8 cellular contexts compared by ENCODE assay signal in the genomic region with DNA sequence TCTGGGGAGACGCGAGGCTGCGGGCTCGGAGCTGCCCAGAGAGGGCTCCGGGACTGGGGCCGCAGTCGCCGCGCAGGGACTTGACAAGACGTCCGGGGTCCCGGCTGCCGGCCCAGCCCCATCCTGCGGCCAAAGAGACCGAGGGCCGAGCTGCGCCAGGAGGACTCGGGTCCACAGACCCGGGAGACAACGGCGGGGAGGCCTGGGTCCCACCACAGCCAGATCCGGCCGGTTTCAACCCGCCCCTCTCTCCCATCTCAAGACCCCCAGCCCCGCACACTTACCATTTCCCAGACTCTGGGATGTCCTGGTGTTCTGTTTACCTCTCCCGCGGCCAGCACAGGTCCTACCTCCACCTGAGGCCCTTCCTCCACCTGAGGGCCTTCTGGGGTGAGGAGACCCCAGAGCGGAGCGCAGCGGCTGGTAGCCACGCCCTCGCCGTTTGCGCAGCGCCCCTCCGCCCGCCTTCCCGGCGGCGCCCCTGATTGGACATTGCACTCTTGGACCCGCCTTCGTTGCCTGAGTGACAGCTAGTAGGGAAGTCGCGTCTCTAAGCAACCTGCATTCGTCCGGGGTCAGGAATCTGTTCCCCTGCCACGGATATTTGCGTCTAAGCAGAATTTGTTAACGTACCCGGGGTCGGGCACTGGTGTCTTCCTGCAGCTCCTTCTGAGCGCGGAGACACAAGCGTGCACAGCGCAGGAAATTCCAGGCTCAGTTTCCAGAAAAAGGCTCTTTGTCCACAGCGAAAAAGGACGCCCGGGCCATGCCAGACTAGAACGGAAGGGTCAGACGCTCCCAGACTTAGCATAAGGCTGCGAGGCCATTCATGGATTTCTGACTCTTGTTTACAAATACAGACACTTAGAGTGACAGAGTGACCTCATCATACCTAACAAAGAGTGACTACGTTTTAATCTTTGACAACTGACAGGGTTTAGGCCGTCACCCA. TPM values are rescaled to one million over a fixed set of nuclear protein-coding genes. Genes with fewer than 3 reads are reported as not detected.
DNase-seq lines count a peak whose midpoint lies in the region; ATAC-seq and TF ChIP-seq lines count a peak whose summit lies in the region.

A gene (minus strand): TSS at position 446 of the 952 bp plus-strand sequence. CDS start 159 bp downstream, at position 287.

- no peaks in the 10 kb centered on the region for H3K9me3 Mint-ChIP-seq in natural killer cell
- H3K9me3 Mint-ChIP-seq in stimulated activated naive B cell treated with anti-CD40 and anti-IgM and Interleukin-4, amounts not matched to agents 10 μg/mL and 1 μg/mL and 100 μg/mL, for 72 hours: no peaks in the 10 kb centered on the region

- H3K27me3 Mint-ChIP-seq in natural killer cell (ENCODE audit: low read depth in 2 of 2): no peaks in the 10 kb centered on the region
- H3K27me3 Mint-ChIP-seq in stimulated activated naive B cell treated with anti-CD40 and anti-IgM and Interleukin-4, amounts not matched to agents 10 μg/mL and 1 μg/mL and 100 μg/mL, for 72 hours: no peaks in the 10 kb centered on the region

- intact Hi-C loops in natural killer cell (cut with micrococcal nuclease): loop anchor here (1.0 kb wide), 2 partner anchors 11 to 43 kb away; a partner anchor contains a TSS

- H3K4me1 Mint-ChIP-seq in natural killer cell: peaks cover 23 to 31% of the 10 kb centered on the region in 2 donors
- H3K4me1 Mint-ChIP-seq in stimulated activated naive B cell treated with anti-CD40 and anti-IgM and Interleukin-4, amounts not matched to agents 10 μg/mL and 1 μg/mL and 100 μg/mL, for 72 hours: peaks cover 20 to 36% of the 10 kb centered on the region in 2 donors

- no peaks in the 10 kb centered on the region for H3K36me3 Mint-ChIP-seq in natural killer cell
- peaks cover 0 to 3% of the 10 kb centered on the region in 2 donors for H3K36me3 Mint-ChIP-seq in stimulated activated naive B cell treated with anti-CD40 and anti-IgM and Interleukin-4, amounts not matched to agents 10 μg/mL and 1 μg/mL and 100 μg/mL, for 72 hours

- DNase-seq in DMS 273 treated with DMSO at 0.1 percent for 48 hours (lab: John Stamatoyannopoulos, UW): peak; percentile 78
- peak; percentile 86 for DNase-seq in RKO (ENCODE audit: low spot score)
- DNase-seq in activated T-helper 9 cell treated with anti-CD3 and anti-CD28 coated beads, Interleukin-2, amount 50 U/mL, for 16 hours (ENCODE audit: low read depth): peak; percentile 83
- DNase-seq in fibroblast of pulmonary artery (ENCODE audit: low read depth): peak; percentile 85
- peak; percentile 89 for DNase-seq in natural killer cell
- peak; percentile 86 for DNase-seq in stimulated activated naive B cell treated with anti-CD40 and anti-IgM and Interleukin-4, amounts not matched to agents 10 μg/mL and 1 μg/mL and 100 μg/mL, for 72 hours

- H3K4me3 Mint-ChIP-seq in natural killer cell: peak within 1 kb of the TSS; percentile 94
- peak within 1 kb of the TSS; percentile 93 to 100 for H3K4me3 Mint-ChIP-seq in stimulated activated naive B cell treated with anti-CD40 and anti-IgM and Interleukin-4, amounts not matched to agents 10 μg/mL and 1 μg/mL and 100 μg/mL, for 72 hours

- no peak for TF ChIP-seq RAD21 in Ishikawa (IDR thresholded peaks at IDR 0.05; ENCODE audit: low read depth)

- H3K27ac Mint-ChIP-seq in natural killer cell: peak within 1 kb of the TSS; percentile 83 to 96
- H3K27ac Mint-ChIP-seq in stimulated activated naive B cell treated with anti-CD40 and anti-IgM and Interleukin-4, amounts not matched to agents 10 μg/mL and 1 μg/mL and 100 μg/mL, for 72 hours: peak within 1 kb of the TSS; percentile 92

- no peak for TF ChIP-seq CTCF in fibroblast of pulmonary artery (IDR thresholded peaks at IDR 0.05; ENCODE audit: low read length, missing control alignments)
- no peak for TF ChIP-seq CTCF in natural killer cell (IDR thresholded peaks at IDR 0.05)

- no peak for TF ChIP-seq EP300 in Ishikawa (IDR thresholded peaks at IDR 0.05; ENCODE audit: borderline replicate concordance)

- H3K4me3 ChIP-seq in fibroblast of pulmonary artery (replicated peaks; ENCODE audit: low read depth, low read length): peak within 1 kb of the TSS; percentile 97

- peak; percentile 90 for ATAC-seq in GM21447 (IDR thresholded peaks at IDR 0.05; ENCODE audit: unreplicated experiment)
- peak; percentile 97 to 98 (median 97) for ATAC-seq in natural killer cell
- ATAC-seq in stimulated activated naive B cell treated with anti-CD40 and anti-IgM and Interleukin-4, amounts not matched to agents 10 μg/mL and 1 μg/mL and 100 μg/mL, for 72 hours (replicated peaks): peak; percentile 96 to 98

TF ChIP-seq in Ishikawa, 13 proteins besides CTCF, POLR2A, EP300 and RAD21:
- TF ChIP-seq CEBPB (IDR thresholded peaks at IDR 0.05): no peak
- TF ChIP-seq ZBTB7A (IDR thresholded peaks at IDR 0.05; ENCODE audit: low read depth): peak; percentile 97; the same call in 1 of the 2 replicates
- TF ChIP-seq, protein P1, sequence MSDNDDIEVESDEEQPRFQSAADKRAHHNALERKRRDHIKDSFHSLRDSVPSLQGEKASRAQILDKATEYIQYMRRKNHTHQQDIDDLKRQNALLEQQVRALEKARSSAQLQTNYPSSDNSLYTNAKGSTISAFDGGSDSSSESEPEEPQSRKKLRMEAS (IDR thresholded peaks at IDR 0.05): peak; percentile 19; the same call in 1 of the 2 replicates
- no peak for TF ChIP-seq FOXM1 (IDR thresholded peaks at IDR 0.05; ENCODE audit: borderline replicate concordance, low read depth)
- no peak for TF ChIP-seq YY1 (IDR thresholded peaks at IDR 0.05; ENCODE audit: low read depth)
- TF ChIP-seq NFIC (IDR thresholded peaks at IDR 0.05): no peak
- no peak for TF ChIP-seq EGR1 (IDR thresholded peaks at IDR 0.05)
- TF ChIP-seq TAF1 (IDR thresholded peaks at IDR 0.05; ENCODE audit: low read depth): peak; percentile 70
- TF ChIP-seq, protein P2, sequence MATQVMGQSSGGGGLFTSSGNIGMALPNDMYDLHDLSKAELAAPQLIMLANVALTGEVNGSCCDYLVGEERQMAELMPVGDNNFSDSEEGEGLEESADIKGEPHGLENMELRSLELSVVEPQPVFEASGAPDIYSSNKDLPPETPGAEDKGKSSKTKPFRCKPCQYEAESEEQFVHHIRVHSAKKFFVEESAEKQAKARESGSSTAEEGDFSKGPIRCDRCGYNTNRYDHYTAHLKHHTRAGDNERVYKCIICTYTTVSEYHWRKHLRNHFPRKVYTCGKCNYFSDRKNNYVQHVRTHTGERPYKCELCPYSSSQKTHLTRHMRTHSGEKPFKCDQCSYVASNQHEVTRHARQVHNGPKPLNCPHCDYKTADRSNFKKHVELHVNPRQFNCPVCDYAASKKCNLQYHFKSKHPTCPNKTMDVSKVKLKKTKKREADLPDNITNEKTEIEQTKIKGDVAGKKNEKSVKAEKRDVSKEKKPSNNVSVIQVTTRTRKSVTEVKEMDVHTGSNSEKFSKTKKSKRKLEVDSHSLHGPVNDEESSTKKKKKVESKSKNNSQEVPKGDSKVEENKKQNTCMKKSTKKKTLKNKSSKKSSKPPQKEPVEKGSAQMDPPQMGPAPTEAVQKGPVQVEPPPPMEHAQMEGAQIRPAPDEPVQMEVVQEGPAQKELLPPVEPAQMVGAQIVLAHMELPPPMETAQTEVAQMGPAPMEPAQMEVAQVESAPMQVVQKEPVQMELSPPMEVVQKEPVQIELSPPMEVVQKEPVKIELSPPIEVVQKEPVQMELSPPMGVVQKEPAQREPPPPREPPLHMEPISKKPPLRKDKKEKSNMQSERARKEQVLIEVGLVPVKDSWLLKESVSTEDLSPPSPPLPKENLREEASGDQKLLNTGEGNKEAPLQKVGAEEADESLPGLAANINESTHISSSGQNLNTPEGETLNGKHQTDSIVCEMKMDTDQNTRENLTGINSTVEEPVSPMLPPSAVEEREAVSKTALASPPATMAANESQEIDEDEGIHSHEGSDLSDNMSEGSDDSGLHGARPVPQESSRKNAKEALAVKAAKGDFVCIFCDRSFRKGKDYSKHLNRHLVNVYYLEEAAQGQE (IDR thresholded peaks at IDR 0.05; ENCODE audit: low read depth): no peak
- TF ChIP-seq, protein P3, sequence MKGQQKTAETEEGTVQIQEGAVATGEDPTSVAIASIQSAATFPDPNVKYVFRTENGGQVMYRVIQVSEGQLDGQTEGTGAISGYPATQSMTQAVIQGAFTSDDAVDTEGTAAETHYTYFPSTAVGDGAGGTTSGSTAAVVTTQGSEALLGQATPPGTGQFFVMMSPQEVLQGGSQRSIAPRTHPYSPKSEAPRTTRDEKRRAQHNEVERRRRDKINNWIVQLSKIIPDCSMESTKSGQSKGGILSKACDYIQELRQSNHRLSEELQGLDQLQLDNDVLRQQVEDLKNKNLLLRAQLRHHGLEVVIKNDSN (IDR thresholded peaks at IDR 0.05): no peak
- no peak for TF ChIP-seq TCF12 (IDR thresholded peaks at IDR 0.05; ENCODE audit: low read depth)
- TF ChIP-seq TEAD4 (IDR thresholded peaks at IDR 0.05): no peak
- no peak for TF ChIP-seq CREB1 (IDR thresholded peaks at IDR 0.05; ENCODE audit: low read depth)

RNA-seq across cellular contexts. Expression of the gene that starts here (rescaled TPM):
- 1 to 10 TPM; 4.1 to 4.7 (median 4.1) TPM for total RNA-seq in natural killer cell

Comparison
In these comparisons a context has a peak if more than half of its experiments do, and no peak if none do; other contexts are left out.
1. Peak in every context shown above with its lines: DNase-seq, ATAC-seq and H3K4me3 ChIP-seq.